Comparison of ENCODE assay signal across 21 cellular contexts in the genomic region with DNA sequence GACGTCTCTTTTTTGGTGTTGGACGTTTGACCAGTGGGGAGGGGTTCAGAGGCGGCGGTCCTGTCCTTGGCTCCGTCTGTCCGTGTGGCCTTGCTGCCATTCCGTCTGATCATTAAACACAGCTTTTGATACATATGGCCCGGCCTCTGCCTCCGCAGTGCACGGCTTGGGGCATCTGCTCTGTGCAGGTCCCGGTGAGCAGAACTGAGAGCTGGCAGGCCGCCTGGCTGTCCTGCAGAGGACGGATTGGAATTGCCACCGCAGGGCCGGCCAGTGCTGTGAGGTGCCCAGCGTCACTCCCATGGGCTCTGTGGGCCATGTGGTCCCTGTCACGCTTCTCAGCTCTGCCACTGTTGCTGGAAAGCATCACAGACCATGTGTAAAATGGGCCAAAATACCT. TPM values are rescaled to one million over a fixed set of nuclear protein-coding genes. Genes with fewer than 3 reads are reported as not detected.
"Had no signal": no experiment of that assay in that cellular context is flagged by ENCODE, and none has a peak within 500 bp of the region (broad histone marks: within the 10 kb centered on the region; RNA-seq: fewer than 3 reads in every experiment).

No MANE protein-coding gene starts in this region.

- H3K36me3 ChIP-seq: MG63 had no signal

- H3K9me3 ChIP-seq: MG63 had no signal

- H3K4me3 ChIP-seq: MG63 had no signal

- DNase-seq: Karpas-422, KG1, MG63, NCI-H1092, NCI-H1105 treated with DMSO at 0.1 percent for 48 hours, NCI-H1417 treated with DMSO at 0.1 percent for 48 hours, NCI-H146, NCI-H1694 treated with DMSO at 0.1 percent for 48 hours, NCI-H1930, NCI-H2081, NCI-H2107, NCI-H2227 treated with DMSO at 0.1 percent for 48 hours, NCI-H446, NCI-H510A, NCI-H524 treated with DMSO at 0.1 percent for 48 hours, NCI-H69, NCI-H774, RPMI8226, SHP77 had no signal

RNA-seq across cellular contexts. Expression of gene TMPRSS9, which starts 5.4 kb away (rescaled TPM):
- total RNA-seq: SK-MEL-5; T-helper 1 cell treated with Interleukin-12 subunit alpha and Interleukin-12 subunit beta and Interleukin-4 antibody, amounts not matched to agents 30 ng/mL and 1 ng/mL, for 36 hours had no signal
